Comparison of ENCODE assay signal across 20 cellular contexts in genomic region chr9:130205912-130206311, GRCh38. TPM values are rescaled to one million over a fixed set of nuclear protein-coding genes. Genes with fewer than 3 reads are reported as not detected.
DNase-seq lines count a peak whose midpoint lies in the region; ATAC-seq, FAIRE-seq and TF ChIP-seq lines count a peak whose summit lies in the region.
"Had no signal": no experiment of that assay in that cellular context is flagged by ENCODE, and none has a peak within 500 bp of the region (broad histone marks: within the 10 kb centered on the region; RNA-seq: fewer than 3 reads in every experiment).

No MANE protein-coding gene starts in this region.

- SMC1A ChIA-PET in GM12878 (lab: Charles Lee; ENCODE audit: uncharacterized antibody, unreplicated experiment), result no interaction called here

- H3K4me2 ChIP-seq in GM12878 (ENCODE audit: control insufficient read depth, insufficient read depth), result no peak overlapping the region
- H3K4me2 ChIP-seq: KMS-11 had no signal

- in situ Hi-C loops in GM12878 (cut with MboI), result no loop called here

- RAD21 ChIA-PET in GM12878 (lab: Charles Lee; ENCODE audit: unreplicated experiment), result no interaction called here

- H3K4me1 Mint-ChIP-seq in activated naive CD8-positive, alpha-beta T cell treated with anti-CD3 and anti-CD28 coated beads, Interleukin-2, amount 10 ng/mL, durations not matched to agents 7 days and 5 days, result no peaks in the 10 kb centered on the region
- H3K4me1 Mint-ChIP-seq in activated naive CD8-positive, alpha-beta T cell treated with anti-CD3 and anti-CD28 coated beads, Interleukin-2, amount 50 U/mL, for 24 hours, result no peaks in the 10 kb centered on the region

- no peaks in the 10 kb centered on the region for H4K20me1 ChIP-seq in GM12878 (ENCODE audit: control insufficient read depth, insufficient read depth)

- no peaks in the 10 kb centered on the region for H3K36me3 Mint-ChIP-seq in activated naive CD8-positive, alpha-beta T cell treated with anti-CD3 and anti-CD28 coated beads, Interleukin-2, amount 10 ng/mL, durations not matched to agents 7 days and 5 days
- H3K36me3 Mint-ChIP-seq in activated naive CD8-positive, alpha-beta T cell treated with anti-CD3 and anti-CD28 coated beads, Interleukin-2, amount 50 U/mL, for 24 hours (ENCODE audit: low read depth), result peaks cover 1% of the 10 kb centered on the region

- no peak for FAIRE-seq in GM12878 (lab: Jason Lieb, UNC)
- FAIRE-seq: G401.6, H54 had no signal

- TF ChIP-seq EP300 in GM12878 (IDR thresholded peaks at IDR 0.05; ENCODE audit: borderline replicate concordance in 1 of 2, control insufficient read depth in 1 of 2, low read depth in 2 of 2, low read length in 2 of 2) (no peak), gastroesophageal sphincter (IDR thresholded peaks at IDR 0.05) (no peak)

- CTCF ChIA-PET in GM12878 (lab: Yijun Ruan, JAX), result no interaction called here

- TF ChIP-seq CTCF in GM12878 (IDR thresholded peaks at IDR 0.05 in 2 of 3, conservative IDR thresholded peaks at IDR 0.05 in 1 of 3; ENCODE audit: control insufficient read depth in 2 of 3, extremely low read depth in 1 of 3, insufficient read depth in 1 of 3, low read depth in 3 of 3, low read length in 3 of 3) (no peak), gastroesophageal sphincter (IDR thresholded peaks at IDR 0.05) (no peak), thyroid gland (IDR thresholded peaks at IDR 0.05) (no peak), prostate gland (IDR thresholded peaks at IDR 0.05) (no peak)

- no peaks in the 10 kb centered on the region for H3K79me2 ChIP-seq in GM12878 (ENCODE audit: control insufficient read depth, insufficient read depth, low read length)

- no peak for DNase-seq in activated naive CD8-positive, alpha-beta T cell treated with anti-CD3 and anti-CD28 coated beads, Interleukin-2, amount 10 ng/mL, durations not matched to agents 7 days and 5 days
- no peak for DNase-seq in activated naive CD8-positive, alpha-beta T cell treated with anti-CD3 and anti-CD28 coated beads, Interleukin-2, amount 50 U/mL, for 24 hours
- DNase-seq in GM12878 (ENCODE audit: low read depth, low spot score) (no peak), thyroid gland (no peak), NCI-H1092 treated with DMSO at 0.1 percent for 48 hours (lab: John Stamatoyannopoulos, UW) (no peak), prostate gland (ENCODE audit: low spot score) (no peak)
- DNase-seq: NCI-H1694, NCI-H2081, NCI-H2171 treated with DMSO at 0.1 percent for 48 hours, NCI-H526, OCI-M1, Right ventricle myocardium superior had no signal

- H2AFZ ChIP-seq in GM12878 (ENCODE audit: control insufficient read depth, low read depth, low read length), result no peak overlapping the region

- H3K27me3 ChIP-seq in GM12878 (replicated peaks in 1 of 2; ENCODE audit: control insufficient read depth in 2 of 2, insufficient read depth in 2 of 2, low read length in 1 of 2) (no peaks in the 10 kb centered on the region; a peak in 1 of 4 replicates), gastroesophageal sphincter (no peaks in the 10 kb centered on the region), thyroid gland (no peaks in the 10 kb centered on the region), prostate gland (replicated peaks; ENCODE audit: insufficient read depth) (no peaks in the 10 kb centered on the region)

- H3K4me3 Mint-ChIP-seq in activated naive CD8-positive, alpha-beta T cell treated with anti-CD3 and anti-CD28 coated beads, Interleukin-2, amount 10 ng/mL, durations not matched to agents 7 days and 5 days, result no peak overlapping the region
- no peak overlapping the region for H3K4me3 Mint-ChIP-seq in activated naive CD8-positive, alpha-beta T cell treated with anti-CD3 and anti-CD28 coated beads, Interleukin-2, amount 50 U/mL, for 24 hours

- no peak for TF ChIP-seq RAD21 in GM12878 (IDR thresholded peaks at IDR 0.05; ENCODE audit: insufficient read depth, low read depth, low read length)

- no TSS peak for BruUV-seq in GM12878 (replicated peaks; lab: Mats Ljungman, UMichigan)

- H3K27me3 Mint-ChIP-seq in activated naive CD8-positive, alpha-beta T cell treated with anti-CD3 and anti-CD28 coated beads, Interleukin-2, amount 10 ng/mL, durations not matched to agents 7 days and 5 days, result no peaks in the 10 kb centered on the region
- peaks cover 4% of the 10 kb centered on the region for H3K27me3 Mint-ChIP-seq in activated naive CD8-positive, alpha-beta T cell treated with anti-CD3 and anti-CD28 coated beads, Interleukin-2, amount 50 U/mL, for 24 hours

- H3K9me3 ChIP-seq in GM12878 (replicated peaks; ENCODE audit: control insufficient read depth, insufficient read depth, low read length), result no peaks in the 10 kb centered on the region
- H3K9me3 ChIP-seq in gastroesophageal sphincter, result no peaks in the 10 kb centered on the region
- no peaks in the 10 kb centered on the region for H3K9me3 ChIP-seq in thyroid gland
- H3K9me3 ChIP-seq in prostate gland, result no peaks in the 10 kb centered on the region

- H3K9me3 Mint-ChIP-seq in activated naive CD8-positive, alpha-beta T cell treated with anti-CD3 and anti-CD28 coated beads, Interleukin-2, amount 10 ng/mL, durations not matched to agents 7 days and 5 days, result no peaks in the 10 kb centered on the region
- H3K9me3 Mint-ChIP-seq in activated naive CD8-positive, alpha-beta T cell treated with anti-CD3 and anti-CD28 coated beads, Interleukin-2, amount 50 U/mL, for 24 hours, result no peaks in the 10 kb centered on the region

- ATAC-seq in activated naive CD8-positive, alpha-beta T cell treated with anti-CD3 and anti-CD28 coated beads, Interleukin-2, amount 10 ng/mL, durations not matched to agents 7 days and 5 days (ENCODE audit: low read depth), result peak; percentile 33
- no peak for ATAC-seq in activated naive CD8-positive, alpha-beta T cell treated with anti-CD3 and anti-CD28 coated beads, Interleukin-2, amount 50 U/mL, for 24 hours
- ATAC-seq in GM12878 (no peak), gastroesophageal sphincter (no peak), GM21390 (IDR thresholded peaks at IDR 0.05; ENCODE audit: unreplicated experiment) (no peak)

- H3K36me3 ChIP-seq in GM12878 (ENCODE audit: control insufficient read depth in 2 of 2, insufficient read depth in 2 of 2, low read length in 1 of 2), result no peaks in the 10 kb centered on the region
- H3K36me3 ChIP-seq in gastroesophageal sphincter, result peaks cover 0 to 6% of the 10 kb centered on the region in 2 donors
- no peaks in the 10 kb centered on the region for H3K36me3 ChIP-seq in thyroid gland
- H3K36me3 ChIP-seq in prostate gland, result no peaks in the 10 kb centered on the region

- no peak overlapping the region for H3K4me3 ChIP-seq in GM12878
- no peak overlapping the region for H3K4me3 ChIP-seq in gastroesophageal sphincter
- no peak overlapping the region for H3K4me3 ChIP-seq in thyroid gland (replicated peaks in 1 of 3)
- no peak overlapping the region for H3K4me3 ChIP-seq in prostate gland

- no peaks in the 10 kb centered on the region for H3K4me1 ChIP-seq in GM12878 (ENCODE audit: control insufficient read depth, insufficient read depth, low read length)
- H3K4me1 ChIP-seq in gastroesophageal sphincter, result peaks cover 0 to 64% (median 14%) of the 10 kb centered on the region in 3 donors
- peaks cover 61 to 70% of the 10 kb centered on the region in 2 donors for H3K4me1 ChIP-seq in thyroid gland
- H3K4me1 ChIP-seq in prostate gland (replicated peaks), result no peaks in the 10 kb centered on the region

- no peak for TF ChIP-seq POLR2A in GM12878 (IDR thresholded peaks at IDR 0.05; ENCODE audit: low read depth, low read length)
- TF ChIP-seq POLR2A in gastroesophageal sphincter (IDR thresholded peaks at IDR 0.05), result no peak
- TF ChIP-seq POLR2A in thyroid gland (IDR thresholded peaks at IDR 0.05), result no peak
- no peak for TF ChIP-seq POLR2A in prostate gland (IDR thresholded peaks at IDR 0.05)

- H3K9ac ChIP-seq in GM12878 (ENCODE audit: control insufficient read depth, insufficient read depth, low read length), result no peak overlapping the region
- H3K9ac ChIP-seq: KMS-11 had no signal

- intact Hi-C loops in GM12878 (cut with micrococcal nuclease; ENCODE audit: unreplicated experiment), result no loop called here
- intact Hi-C loops in thyroid gland (cut with DNase I), result no loop called here
- intact Hi-C loops in prostate gland (cut with DNase I), result no loop called here

- H3K27ac Mint-ChIP-seq in activated naive CD8-positive, alpha-beta T cell treated with anti-CD3 and anti-CD28 coated beads, Interleukin-2, amount 10 ng/mL, durations not matched to agents 7 days and 5 days, result no peak overlapping the region
- no peak overlapping the region for H3K27ac Mint-ChIP-seq in activated naive CD8-positive, alpha-beta T cell treated with anti-CD3 and anti-CD28 coated beads, Interleukin-2, amount 50 U/mL, for 24 hours

- POLR2A ChIA-PET in activated naive CD8-positive, alpha-beta T cell treated with anti-CD3 and anti-CD28 coated beads, Interleukin-2, amount 10 ng/mL, durations not matched to agents 7 days and 5 days (lab: Charles Lee), result no interaction called here
- POLR2A ChIA-PET in GM12878 (lab: Charles Lee), result interaction anchor here (0.7 kb wide), 1 partner anchor 566 kb away, joined by 3 read pairs; no protein-coding TSS in a partner anchor

- H3K27ac ChIP-seq in GM12878 (ENCODE audit: control insufficient read depth, insufficient read depth) (no peak overlapping the region), gastroesophageal sphincter (peak overlapping the region in 3 of 4 donors; percentile 68 to 98 (median 90)), thyroid gland (peak overlapping the region; percentile 18 to 98 (median 68)), prostate gland (no peak overlapping the region)
- H3K27ac ChIP-seq: C4-2B, HL-60, KMS-11 had no signal

- 14% methylated on average over 5 of the region's 5 CpGs for WGBS in GM12878 (ENCODE audit: insufficient coverage, insufficient replicate concordance, low lambda C conversion rate, missing lambda C conversion rate)
- WGBS in gastroesophageal sphincter (ENCODE audit: low coverage in 1 of 2), 2 donors, result 91 to 93% methylated on average over 3 to 5 of the region's 5 CpGs
- 97% methylated on average over 5 of the region's 5 CpGs for WGBS in thyroid gland, 2 donors
- WGBS in prostate gland, result 87% methylated on average over 5 of the region's 5 CpGs

RNA-seq across cellular contexts. Expression of gene NCS1, which starts 33.7 kb away (rescaled TPM):
- total RNA-seq in activated naive CD8-positive, alpha-beta T cell treated with anti-CD3 and anti-CD28 coated beads, Interleukin-2, amount 10 ng/mL, durations not matched to agents 7 days and 5 days, result 1 to 10 TPM; 1.1 to 1.4 TPM
- not detected in 2 replicates for total RNA-seq in GM12878 (2013; cell fraction: nucleolus; rRNA removed)
- total RNA-seq in GM12878 (2014; rRNA removed), result under 0.01 TPM in 1 of 2 replicates, not detected in the other
- total RNA-seq in GM12878 (2014; rRNA removed; fragmentation: Illumina TruSeq; extraction: Trizol), result 0.04 and 0.05 TPM in 2 replicates
- 0.05 and 0.08 TPM in 2 replicates for total RNA-seq in GM12878 (2021)
- polyA plus RNA-seq in GM12878 (2011; ENCODE audit: low read depth), result not detected
- 0.12 TPM in 1 of 2 replicates, not detected in the other for polyA plus RNA-seq in GM12878 (2011; rRNA removed)
- polyA plus RNA-seq in GM12878 (2011; cell fraction: cytosol; rRNA removed), result 0.06 and 0.07 TPM in 2 replicates
- not detected in 2 replicates for polyA plus RNA-seq in GM12878 (2011; cell fraction: nucleus; rRNA removed)
- 0.08 and 0.13 TPM in 2 replicates for polyA plus RNA-seq in GM12878 (2012)
- 0.06 and 0.07 TPM in 2 replicates for polyA plus RNA-seq in GM12878 (2014; fragmentation: Illumina TruSeq; extraction: Trizol)
- polyA plus RNA-seq in GM12878 (2014; fragmentation: Nextera tagmentation; extraction: Ambion mirVana), result not detected
- polyA plus RNA-seq in GM12878 (2014; rRNA removed), result 0.05 and 0.22 TPM in 2 replicates
- under 1 TPM in 1 of 2 experiments, not detected in 1; 0.05 TPM for polyA plus RNA-seq in GM12878 (2016; fragmentation: Nextera tagmentation; extraction: Ambion mirVana)
- polyA minus RNA-seq in GM12878 (2011; rRNA and poly(A)+ RNA removed), result not detected in 2 replicates
- polyA minus RNA-seq in GM12878 (2011; cell fraction: cytosol; rRNA and poly(A)+ RNA removed), result 1.6 and 2.2 TPM in 2 replicates
- 0.12 and 0.29 TPM in 2 replicates for polyA minus RNA-seq in GM12878 (2011; cell fraction: nucleus; rRNA and poly(A)+ RNA removed)
- 100 to 1,000 TPM; 105 to 231 (median 127) TPM for total RNA-seq in gastroesophageal sphincter
- total RNA-seq in thyroid gland, result 10 to 100 TPM; 31.0 to 85.4 (median 61.2) TPM
- total RNA-seq in prostate gland, result 10 to 100 TPM; 19.1 to 28.5 TPM

RNA-seq across cellular contexts. Expression of gene HMCN2, which starts 59.6 kb away (rescaled TPM):
- not detected for total RNA-seq in activated naive CD8-positive, alpha-beta T cell treated with anti-CD3 and anti-CD28 coated beads, Interleukin-2, amount 10 ng/mL, durations not matched to agents 7 days and 5 days
- not detected in 2 replicates for total RNA-seq in GM12878 (2013; cell fraction: nucleolus; rRNA removed)
- total RNA-seq in GM12878 (2014; rRNA removed), result not detected in 2 replicates
- total RNA-seq in GM12878 (2014; rRNA removed; fragmentation: Illumina TruSeq; extraction: Trizol), result not detected in 2 replicates
- not detected in 2 replicates for total RNA-seq in GM12878 (2021)
- polyA plus RNA-seq in GM12878 (2011; ENCODE audit: low read depth), result not detected
- 0.04 TPM in 1 of 2 replicates, not detected in the other for polyA plus RNA-seq in GM12878 (2011; rRNA removed)
- under 0.01 and 0.02 TPM in 2 replicates for polyA plus RNA-seq in GM12878 (2011; cell fraction: cytosol; rRNA removed)
- polyA plus RNA-seq in GM12878 (2011; cell fraction: nucleus; rRNA removed), result 0.18 and 0.20 TPM in 2 replicates
- polyA plus RNA-seq in GM12878 (2012), result 0.01 TPM in 1 of 2 replicates, not detected in the other
- not detected in 2 replicates for polyA plus RNA-seq in GM12878 (2014; fragmentation: Illumina TruSeq; extraction: Trizol)
- not detected for polyA plus RNA-seq in GM12878 (2014; fragmentation: Nextera tagmentation; extraction: Ambion mirVana)
- polyA plus RNA-seq in GM12878 (2014; rRNA removed), result not detected in 2 replicates
- not detected for polyA plus RNA-seq in GM12878 (2016; fragmentation: Nextera tagmentation; extraction: Ambion mirVana)
- not detected in 2 replicates for polyA minus RNA-seq in GM12878 (2011; rRNA and poly(A)+ RNA removed)
- not detected in 2 replicates for polyA minus RNA-seq in GM12878 (2011; cell fraction: cytosol; rRNA and poly(A)+ RNA removed)
- polyA minus RNA-seq in GM12878 (2011; cell fraction: nucleus; rRNA and poly(A)+ RNA removed), result under 0.01 TPM in 1 of 2 replicates, not detected in the other
- 10 to 100 TPM in 3 of 4 donors, 1 to 10 TPM in 1; 9.6 to 21.1 (median 15.5) TPM for total RNA-seq in gastroesophageal sphincter
- total RNA-seq in thyroid gland, result 1 to 10 TPM; 1.7 to 5.5 (median 3.5) TPM
- total RNA-seq in prostate gland, result 1 to 10 TPM; 2.9 to 5.5 TPM
- total RNA-seq: SK-MEL-5 had no signal

Comparison
In these comparisons a context has a peak if more than half of its experiments do, and no peak if none do; other contexts are left out.
1. H3K27ac ChIP-seq: peak in gastroesophageal sphincter (3 of 4) and thyroid gland (3 of 3); none in GM12878 (single experiment) and prostate gland (0 of 2).
2. RNA of gene NCS1, which starts 33.7 kb away (total RNA-seq): 105 to 231 TPM in gastroesophageal sphincter, 31.0 to 85.4 TPM in thyroid gland and 19.1 to 28.5 TPM in prostate gland; 1.1 to 1.4 TPM in activated naive CD8-positive, alpha-beta T cell treated with anti-CD3 and anti-CD28 coated beads, Interleukin-2, amount 10 ng/mL, durations not matched to agents 7 days and 5 days and under 0.01 to 0.08 TPM in GM12878; every median in the first group is over 4 times any median in the second.